ENCODE assay signal across 19 cellular contexts in the genomic region with DNA sequence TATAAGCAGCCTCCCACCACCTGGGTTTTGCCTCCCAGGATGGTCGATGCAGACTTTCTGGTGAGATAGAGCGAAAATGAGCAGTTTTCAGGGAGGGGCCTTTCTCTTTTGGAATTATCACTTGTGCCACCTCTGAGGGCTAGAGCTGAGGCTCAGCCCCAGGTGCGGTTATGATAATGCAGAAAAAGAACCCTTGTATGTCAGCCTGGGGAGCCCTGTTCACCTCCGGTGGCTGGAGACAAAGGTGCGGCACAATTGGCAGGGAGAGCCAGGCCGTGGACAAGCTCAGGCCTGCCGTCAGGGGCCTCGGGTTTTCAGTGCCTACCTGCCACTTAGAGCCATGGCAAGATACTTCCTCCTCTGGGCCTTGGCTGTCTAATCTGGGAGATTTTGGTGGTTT. TPM values are rescaled to one million over a fixed set of nuclear protein-coding genes. Genes with fewer than 3 reads are reported as not detected.
DNase-seq lines count a peak whose midpoint lies in the region; ATAC-seq and TF ChIP-seq lines count a peak whose summit lies in the region.
"Had no signal": no experiment of that assay in that cellular context is flagged by ENCODE, and none has a peak within 500 bp of the region (broad histone marks: within the 10 kb centered on the region; RNA-seq: fewer than 3 reads in every experiment).

No MANE protein-coding gene starts in this region.

- H3K36me3 Mint-ChIP-seq in stimulated activated naive B cell treated with anti-CD40 and anti-IgM and Interleukin-4, amounts not matched to agents 10 μg/mL and 1 μg/mL and 100 μg/mL, for 72 hours: peaks cover 52 to 57% of the 10 kb centered on the region in 2 donors

- H3K9ac ChIP-seq in mammary epithelial cell (ENCODE audit: insufficient read depth, low read length): no peak overlapping the region

- peaks cover 6% of the 10 kb centered on the region for H3K36me3 ChIP-seq in mammary epithelial cell (ENCODE audit: insufficient read depth, low read length)
- peaks cover 3% of the 10 kb centered on the region; the same call in 1 of the 2 replicates for H3K36me3 ChIP-seq in MG63

- peak overlapping the region; percentile 59 for H3K27ac ChIP-seq in mammary epithelial cell (ENCODE audit: insufficient read depth, low read depth, low read length)
- H3K27ac ChIP-seq: C4-2B had no signal

- CTCF ChIA-PET in mammary epithelial cell (lab: Charles Lee; ENCODE audit: low non-redundant PET): no interaction called here

- peaks cover 50% of the 10 kb centered on the region for H3K4me1 ChIP-seq in mammary epithelial cell (ENCODE audit: insufficient read depth, low read length)

- DNase-seq in NCI-H146 (lab: John Stamatoyannopoulos, UW) (peak; percentile 28), NCI-H146 treated with DMSO at 0.1 percent for 48 hours (lab: John Stamatoyannopoulos, UW; ENCODE audit: unreplicated experiment) (no peak), NCI-H2196 treated with DMSO at 0.1 percent for 48 hours (lab: John Stamatoyannopoulos, UW; ENCODE audit: unreplicated experiment) (peak; percentile 10), mammary epithelial cell (peak; percentile 84), NCI-H524 (lab: John Stamatoyannopoulos, UW) (no peak), NCI-H748 treated with DMSO at 0.1 percent for 48 hours (lab: John Stamatoyannopoulos, UW) (no peak), MG63 (no peak)
- DNase-seq in stimulated activated naive B cell treated with anti-CD40 and anti-IgM and Interleukin-4, amounts not matched to agents 10 μg/mL and 1 μg/mL and 100 μg/mL, for 72 hours: no peak
- DNase-seq: 8988T; activated CD4-positive, CD25-positive, alpha-beta regulatory T cell treated with anti-CD3 and anti-CD28 coated beads, Interleukin-2, amount 50 U/mL, for 72 hours; activated naive CD4-positive, alpha-beta T cell; anterior cingulate cortex; KG1; NCI-H1417 treated with DMSO at 0.1 percent for 48 hours; posterior cingulate gyrus; SIG-M5; trophoblast cell had no signal

- H3K9me3 ChIP-seq in mammary epithelial cell (replicated peaks; ENCODE audit: insufficient read depth, low read length) (no peaks in the 10 kb centered on the region), MG63 (no peaks in the 10 kb centered on the region)

- 7% methylated on average over 3 of the region's 8 CpGs for WGBS in mammary epithelial cell (ENCODE audit: low coverage, missing lambda C conversion rate)

- ATAC-seq in stimulated activated naive B cell treated with anti-CD40 and anti-IgM and Interleukin-4, amounts not matched to agents 10 μg/mL and 1 μg/mL and 100 μg/mL, for 72 hours (replicated peaks): no peak
- ATAC-seq: stimulated activated memory B cell treated with anti-CD40 and anti-IgM and Interleukin-4, amounts not matched to agents 10 μg/mL and 1 μg/mL and 100 μg/mL, for 72 hours had no signal

- no peak for TF ChIP-seq CTCF in mammary epithelial cell (conservative IDR thresholded peaks at IDR 0.05 in 1 of 2, IDR thresholded peaks at IDR 0.05 in 1 of 2; ENCODE audit: extremely low read depth in 1 of 2, insufficient read depth in 1 of 2, low read depth in 1 of 2, low read length in 2 of 2)

- dilution Hi-C loops in mammary epithelial cell (cut with HindIII; ENCODE audit: low sequenced_read_pairs): no loop called here

- H4K20me1 ChIP-seq in mammary epithelial cell (ENCODE audit: insufficient read depth, low read length): no peaks in the 10 kb centered on the region

- peaks cover 47% of the 10 kb centered on the region for H3K79me2 ChIP-seq in mammary epithelial cell (ENCODE audit: insufficient read depth, low read length)

- H3K27me3 ChIP-seq in mammary epithelial cell (ENCODE audit: insufficient read depth, low read length) (no peaks in the 10 kb centered on the region), MG63 (no peaks in the 10 kb centered on the region)

- H2AFZ ChIP-seq in mammary epithelial cell (ENCODE audit: low read depth, low read length): peak overlapping the region; percentile 46

- peaks cover 24 to 52% of the 10 kb centered on the region in 2 donors for H3K4me1 Mint-ChIP-seq in stimulated activated naive B cell treated with anti-CD40 and anti-IgM and Interleukin-4, amounts not matched to agents 10 μg/mL and 1 μg/mL and 100 μg/mL, for 72 hours

- in situ Hi-C loops in mammary epithelial cell (cut with MboI; ENCODE audit: low sequenced_read_pairs in 2 of 2): no loop called here

- H3K9me3 Mint-ChIP-seq in stimulated activated naive B cell treated with anti-CD40 and anti-IgM and Interleukin-4, amounts not matched to agents 10 μg/mL and 1 μg/mL and 100 μg/mL, for 72 hours: no peaks in the 10 kb centered on the region
- H3K9me3 Mint-ChIP-seq: stimulated activated memory B cell treated with anti-CD40 and anti-IgM and Interleukin-4, amounts not matched to agents 10 μg/mL and 1 μg/mL and 100 μg/mL, for 72 hours had no signal

- no peaks in the 10 kb centered on the region for H3K27me3 Mint-ChIP-seq in stimulated activated naive B cell treated with anti-CD40 and anti-IgM and Interleukin-4, amounts not matched to agents 10 μg/mL and 1 μg/mL and 100 μg/mL, for 72 hours
- H3K27me3 Mint-ChIP-seq: stimulated activated memory B cell treated with anti-CD40 and anti-IgM and Interleukin-4, amounts not matched to agents 10 μg/mL and 1 μg/mL and 100 μg/mL, for 72 hours had no signal

- peak overlapping the region; percentile 3 for H3K27ac Mint-ChIP-seq in stimulated activated naive B cell treated with anti-CD40 and anti-IgM and Interleukin-4, amounts not matched to agents 10 μg/mL and 1 μg/mL and 100 μg/mL, for 72 hours
- H3K27ac Mint-ChIP-seq: stimulated activated memory B cell treated with anti-CD40 and anti-IgM and Interleukin-4, amounts not matched to agents 10 μg/mL and 1 μg/mL and 100 μg/mL, for 72 hours had no signal

- BruUV-seq in mammary epithelial cell (replicated peaks; lab: Mats Ljungman, UMichigan): no TSS peak

- intact Hi-C loops in mammary epithelial cell (cut with micrococcal nuclease): loop anchor here (5.0 kb wide), 1 partner anchor 105 kb away; a partner anchor contains a TSS

- H3K4me3 ChIP-seq in mammary epithelial cell (replicated peaks in 1 of 3; ENCODE audit: insufficient read depth in 1 of 3, low read depth in 2 of 3, low read length in 3 of 3) (no peak overlapping the region), MG63 (no peak overlapping the region)

- H3K4me3 Mint-ChIP-seq in stimulated activated naive B cell treated with anti-CD40 and anti-IgM and Interleukin-4, amounts not matched to agents 10 μg/mL and 1 μg/mL and 100 μg/mL, for 72 hours: no peak overlapping the region
- H3K4me3 Mint-ChIP-seq: stimulated activated memory B cell treated with anti-CD40 and anti-IgM and Interleukin-4, amounts not matched to agents 10 μg/mL and 1 μg/mL and 100 μg/mL, for 72 hours had no signal

- H3K4me2 ChIP-seq in mammary epithelial cell (ENCODE audit: insufficient read depth, low read depth, low read length): peak overlapping the region; percentile 60

RNA-seq across cellular contexts. Expression of a gene that starts 4.4 kb away (rescaled TPM):
- 100 to 1,000 TPM in 1 of 2 donors, 10 to 100 TPM in 1; 81.8 to 142 TPM for total RNA-seq in mammary epithelial cell
- polyA plus RNA-seq in mammary epithelial cell: 83.0 TPM
- 46.2 TPM for polyA minus RNA-seq in mammary epithelial cell
- total RNA-seq in MG63 (2014; rRNA removed; shearing (Covaris generic); ENCODE audit: low replicate concordance): 55.6 and 96.0 TPM in 2 replicates

RNA-seq across cellular contexts. Expression of a gene that starts 21.5 kb away (rescaled TPM):
- total RNA-seq in mammary epithelial cell: 10 to 100 TPM; 11.0 to 14.8 TPM
- 6.2 TPM for polyA plus RNA-seq in mammary epithelial cell
- polyA minus RNA-seq in mammary epithelial cell: 4.6 TPM
- total RNA-seq in MG63 (2014; rRNA removed; shearing (Covaris generic); ENCODE audit: low replicate concordance): 14.2 and 19.3 TPM in 2 replicates

Comparison
In these comparisons a context has a peak if more than half of its experiments do, and no peak if none do; other contexts are left out.
1. DNase-seq: peak in NCI-H146 (single experiment), NCI-H2196 treated with DMSO at 0.1 percent for 48 hours (single experiment) and mammary epithelial cell (single experiment); none in NCI-H146 treated with DMSO at 0.1 percent for 48 hours (single experiment), stimulated activated naive B cell treated with anti-CD40 and anti-IgM and Interleukin-4, amounts not matched to agents 10 μg/mL and 1 μg/mL and 100 μg/mL, for 72 hours (single experiment), NCI-H524 (0 of 2), NCI-H748 treated with DMSO at 0.1 percent for 48 hours (single experiment) and MG63 (single experiment).